18 cellular contexts compared by ENCODE assay signal in the genomic region with DNA sequence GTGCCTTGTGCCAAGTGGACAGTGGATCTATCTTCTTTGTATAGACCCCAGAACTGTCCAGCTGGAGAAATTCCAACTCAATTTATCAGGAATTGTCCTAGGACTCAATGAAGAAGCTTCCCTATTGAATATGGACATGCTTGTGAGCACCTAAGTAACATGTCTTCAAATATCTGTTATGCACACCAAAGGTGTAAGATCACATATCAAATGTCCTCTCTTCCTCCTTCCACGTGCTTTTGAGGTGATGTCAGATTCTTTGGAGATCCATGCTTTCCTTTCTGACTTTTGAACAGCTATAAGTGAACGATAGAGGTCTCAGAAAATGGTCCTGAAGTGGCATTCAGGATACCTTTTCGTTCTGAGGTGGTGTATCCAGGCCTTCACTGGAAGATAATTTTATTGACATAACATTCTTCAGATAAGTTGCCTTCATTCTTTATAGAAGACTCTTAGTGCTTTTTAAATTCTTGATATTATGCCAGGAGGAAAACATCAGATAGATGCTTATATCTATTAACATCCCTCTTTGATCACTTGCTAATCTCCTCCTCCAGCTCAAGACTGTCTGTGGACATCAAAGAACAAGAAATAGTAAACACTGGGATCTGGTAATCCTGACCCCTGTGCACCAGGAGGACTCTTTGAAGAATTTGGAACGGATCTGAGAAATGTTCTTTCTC.
"Had no signal": no experiment of that assay in that cellular context is flagged by ENCODE, and none has a peak within 500 bp of the region (broad histone marks: within the 10 kb centered on the region; RNA-seq: fewer than 3 reads in every experiment).

No MANE protein-coding gene starts in this region.

- H3K27ac ChIP-seq: epithelial cell of prostate, parathyroid adenoma, testis, upper lobe of right lung had no signal

- H3K9ac ChIP-seq: parathyroid adenoma had no signal

- DNase-seq: activated CD4-positive, alpha-beta T cell treated with anti-CD3 and anti-CD28 coated beads, Interleukin-2, amount 10 ng/mL, durations not matched to agents 7 days and 5 days; activated CD4-positive, CD25-positive, alpha-beta regulatory T cell; activated CD8-positive, alpha-beta memory T cell treated with anti-CD3 and anti-CD28 coated beads, Interleukin-2, amount 50 U/mL, for 48 hours; activated gamma-delta T cell; activated naive CD8-positive, alpha-beta T cell treated with anti-CD3 and anti-CD28 coated beads for 36 hours; activated T-cell treated with anti-CD3 and anti-CD28 coated beads, Interleukin-2, amount 50 U/mL, for 72 hours; dermis blood vessel endothelial cell; effector memory CD8-positive, alpha-beta T cell; foreskin melanocyte; mesenchymal stem cell; stimulated activated CD4-positive, alpha-beta T cell treated with anti-CD3 and anti-CD28 coated beads, Interleukin-12 subunit alpha, Interleukin-12 subunit beta, amount 100 ng/mL, for 4 hours; stimulated activated CD4-positive, alpha-beta T cell treated with anti-CD3 and anti-CD28 coated beads, Interleukin-2, amount 100 ng/mL, for 24 hours; upper lobe of right lung had no signal

- H2AFZ ChIP-seq: parathyroid adenoma had no signal

- H3K9me3 Mint-ChIP-seq: activated CD4-positive, alpha-beta T cell treated with anti-CD3 and anti-CD28 coated beads, Interleukin-2, amount 10 ng/mL, durations not matched to agents 7 days and 5 days; activated naive CD8-positive, alpha-beta T cell treated with anti-CD3 and anti-CD28 coated beads for 36 hours; activated T-cell treated with anti-CD3 and anti-CD28 coated beads, Interleukin-2, amount 50 U/mL, for 72 hours; effector memory CD8-positive, alpha-beta T cell; T-helper 2 cell treated with Interferon-gamma antibody and Interleukin-4, amounts not matched to agents 5 μg/mL and 100 μg/mL, for 36 hours had no signal

- H3K36me3 Mint-ChIP-seq: activated naive CD8-positive, alpha-beta T cell treated with anti-CD3 and anti-CD28 coated beads for 36 hours had no signal

- ATAC-seq: effector memory CD8-positive, alpha-beta T cell; upper lobe of right lung had no signal

- H3K4me3 ChIP-seq: stomach, testis, upper lobe of right lung had no signal

- H3K4me3 Mint-ChIP-seq: activated CD4-positive, alpha-beta T cell treated with anti-CD3 and anti-CD28 coated beads, Interleukin-2, amount 10 ng/mL, durations not matched to agents 7 days and 5 days; activated naive CD8-positive, alpha-beta T cell treated with anti-CD3 and anti-CD28 coated beads for 36 hours; activated T-cell treated with anti-CD3 and anti-CD28 coated beads, Interleukin-2, amount 50 U/mL, for 72 hours; effector memory CD8-positive, alpha-beta T cell; T-helper 2 cell treated with Interferon-gamma antibody and Interleukin-4, amounts not matched to agents 5 μg/mL and 100 μg/mL, for 36 hours had no signal

- H3K4me1 Mint-ChIP-seq: activated naive CD8-positive, alpha-beta T cell treated with anti-CD3 and anti-CD28 coated beads for 36 hours had no signal

- H3K4me1 ChIP-seq: parathyroid adenoma, upper lobe of right lung had no signal

- H3K27me3 ChIP-seq: stomach, testis, upper lobe of right lung had no signal

- H3K27ac Mint-ChIP-seq: activated CD4-positive, alpha-beta T cell treated with anti-CD3 and anti-CD28 coated beads, Interleukin-2, amount 10 ng/mL, durations not matched to agents 7 days and 5 days; activated naive CD8-positive, alpha-beta T cell treated with anti-CD3 and anti-CD28 coated beads for 36 hours; activated T-cell treated with anti-CD3 and anti-CD28 coated beads, Interleukin-2, amount 50 U/mL, for 72 hours; effector memory CD8-positive, alpha-beta T cell; T-helper 2 cell treated with Interferon-gamma antibody and Interleukin-4, amounts not matched to agents 5 μg/mL and 100 μg/mL, for 36 hours had no signal

- H3K79me2 ChIP-seq: parathyroid adenoma had no signal

- H3K9me3 ChIP-seq: stomach, testis, upper lobe of right lung had no signal

- H3K36me3 ChIP-seq: stomach, upper lobe of right lung had no signal
